ENCODE assay signal across 16 cellular contexts in the genomic region with DNA sequence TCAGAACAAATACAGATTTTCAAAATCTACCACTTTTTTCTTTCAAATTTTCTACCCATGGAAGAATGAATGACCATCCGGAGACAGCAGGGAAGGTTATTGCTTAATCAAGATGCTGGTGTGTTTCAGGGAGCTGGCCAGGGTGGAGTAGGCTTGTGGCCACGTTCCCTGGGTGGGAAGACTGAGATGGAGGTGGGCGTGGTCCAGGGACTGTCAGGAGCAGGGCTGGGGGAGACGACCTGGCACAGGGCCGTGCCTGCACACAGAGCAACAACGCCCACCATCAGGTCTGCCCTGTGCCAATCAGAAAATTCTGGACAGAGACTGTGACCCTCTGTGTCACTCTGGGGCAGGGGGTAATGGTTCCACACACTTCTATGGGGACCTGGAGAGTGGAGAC. TPM values are rescaled to one million over a fixed set of nuclear protein-coding genes. Genes with fewer than 3 reads are reported as not detected.
A peak's percentile ranks its signal among the peaks of the same experiment; 100 is the strongest.
DNase-seq lines count a peak whose midpoint lies in the region; ATAC-seq and TF ChIP-seq lines count a peak whose summit lies in the region.
"Had no signal": no experiment of that assay in that cellular context is flagged by ENCODE, and none has a peak within 500 bp of the region (broad histone marks: within the 10 kb centered on the region; RNA-seq: fewer than 3 reads in every experiment).

No MANE protein-coding gene starts in this region.

- no peak for TF ChIP-seq CTCF in gastrocnemius medialis (IDR thresholded peaks at IDR 0.05 in 4 of 5, conservative IDR thresholded peaks at IDR 0.05 in 1 of 5)

- TF ChIP-seq POLR2A in gastrocnemius medialis (IDR thresholded peaks at IDR 0.05), result no peak

- peak overlapping the region; percentile 68 for H3K27ac ChIP-seq in epithelial cell of prostate
- H3K27ac ChIP-seq in gastrocnemius medialis, result no peak overlapping the region
- H3K27ac ChIP-seq: psoas muscle had no signal

- no peaks in the 10 kb centered on the region for H3K9me3 ChIP-seq in gastrocnemius medialis
- H3K9me3 ChIP-seq: psoas muscle had no signal

- in situ Hi-C loops in gastrocnemius medialis (cut with MboI; ENCODE audit: low sequenced_read_pairs in 4 of 4), result no loop called here

- peaks cover 67% of the 10 kb centered on the region for H3K4me1 Mint-ChIP-seq in activated naive CD4-positive, alpha-beta T cell treated with anti-CD3 and anti-CD28 coated beads for 36 hours (ENCODE audit: low read depth)
- H3K4me1 Mint-ChIP-seq in stimulated activated naive B cell treated with anti-CD40 and anti-IgM and Interleukin-4, amounts not matched to agents 10 μg/mL and 1 μg/mL and 100 μg/mL, for 72 hours, result peaks cover 28 to 62% of the 10 kb centered on the region in 2 donors

- no peak for ATAC-seq in stimulated activated naive B cell treated with anti-CD40 and anti-IgM and Interleukin-4, amounts not matched to agents 10 μg/mL and 1 μg/mL and 100 μg/mL, for 72 hours (replicated peaks)
- ATAC-seq in gastrocnemius medialis, result no peak
- no peak for ATAC-seq in GM18517 (IDR thresholded peaks at IDR 0.05; ENCODE audit: unreplicated experiment)
- no peak for ATAC-seq in HG03108 (IDR thresholded peaks at IDR 0.05; ENCODE audit: unreplicated experiment)

- no peak overlapping the region for H3K4me3 ChIP-seq in gastrocnemius medialis
- H3K4me3 ChIP-seq: psoas muscle had no signal

- no peaks in the 10 kb centered on the region for H3K36me3 ChIP-seq in gastrocnemius medialis

- intact Hi-C loops in activated naive CD4-positive, alpha-beta T cell treated with anti-CD3 and anti-CD28 coated beads for 36 hours (cut with micrococcal nuclease), result loop anchor here (1.0 to 5.0 kb wide), 9 partner anchors 9 to 908 kb away; a partner anchor contains a TSS
- intact Hi-C loops in gastrocnemius medialis (cut with DNase I; ENCODE audit: low total_unique reads), result no loop called here

- no peaks in the 10 kb centered on the region for H3K27me3 ChIP-seq in gastrocnemius medialis

- H3K9me3 Mint-ChIP-seq in activated naive CD4-positive, alpha-beta T cell treated with anti-CD3 and anti-CD28 coated beads for 36 hours, result no peaks in the 10 kb centered on the region
- no peaks in the 10 kb centered on the region for H3K9me3 Mint-ChIP-seq in stimulated activated naive B cell treated with anti-CD40 and anti-IgM and Interleukin-4, amounts not matched to agents 10 μg/mL and 1 μg/mL and 100 μg/mL, for 72 hours

- no peaks in the 10 kb centered on the region for H3K27me3 Mint-ChIP-seq in activated naive CD4-positive, alpha-beta T cell treated with anti-CD3 and anti-CD28 coated beads for 36 hours (ENCODE audit: low read depth)
- H3K27me3 Mint-ChIP-seq in stimulated activated naive B cell treated with anti-CD40 and anti-IgM and Interleukin-4, amounts not matched to agents 10 μg/mL and 1 μg/mL and 100 μg/mL, for 72 hours, result no peaks in the 10 kb centered on the region

- peak overlapping the region; percentile 91 for H3K27ac Mint-ChIP-seq in activated naive CD4-positive, alpha-beta T cell treated with anti-CD3 and anti-CD28 coated beads for 36 hours
- peak overlapping the region; percentile 66 for H3K27ac Mint-ChIP-seq in stimulated activated naive B cell treated with anti-CD40 and anti-IgM and Interleukin-4, amounts not matched to agents 10 μg/mL and 1 μg/mL and 100 μg/mL, for 72 hours

- H3K4me1 ChIP-seq in gastrocnemius medialis, result no peaks in the 10 kb centered on the region
- H3K4me1 ChIP-seq: psoas muscle had no signal

- peak overlapping the region; percentile 54 for H3K4me3 Mint-ChIP-seq in activated naive CD4-positive, alpha-beta T cell treated with anti-CD3 and anti-CD28 coated beads for 36 hours
- H3K4me3 Mint-ChIP-seq in stimulated activated naive B cell treated with anti-CD40 and anti-IgM and Interleukin-4, amounts not matched to agents 10 μg/mL and 1 μg/mL and 100 μg/mL, for 72 hours, result no peak overlapping the region

- DNase-seq in activated naive CD4-positive, alpha-beta T cell treated with anti-CD3 and anti-CD28 coated beads for 36 hours, result no peak
- DNase-seq in activated naive CD4-positive, alpha-beta T cell (lab: John Stamatoyannopoulos, UW), result no peak
- DNase-seq in RPMI7951 (ENCODE audit: low read depth) (peak; percentile 42), epithelial cell of prostate (ENCODE audit: low read depth, low spot score) (no peak), gastrocnemius medialis (no peak)
- no peak for DNase-seq in stimulated activated naive B cell treated with anti-CD40 and anti-IgM and Interleukin-4, amounts not matched to agents 10 μg/mL and 1 μg/mL and 100 μg/mL, for 72 hours
- DNase-seq: DMS79 treated with DMSO at 0.1 percent for 48 hours, foreskin fibroblast, NCI-H1694, NCI-H524 had no signal

- no peaks in the 10 kb centered on the region for H3K36me3 Mint-ChIP-seq in activated naive CD4-positive, alpha-beta T cell treated with anti-CD3 and anti-CD28 coated beads for 36 hours (ENCODE audit: low read depth)
- peaks cover 14 to 27% of the 10 kb centered on the region in 2 donors for H3K36me3 Mint-ChIP-seq in stimulated activated naive B cell treated with anti-CD40 and anti-IgM and Interleukin-4, amounts not matched to agents 10 μg/mL and 1 μg/mL and 100 μg/mL, for 72 hours

- CTCF ChIA-PET in activated naive CD4-positive, alpha-beta T cell treated with anti-CD3 and anti-CD28 coated beads for 36 hours (lab: Charles Lee), result interaction anchor here (0.5 to 0.9 kb wide), 2 partner anchors 76 to 82 kb away, joined by 3 to 4 read pairs; no protein-coding TSS in a partner anchor

RNA-seq across cellular contexts. Expression of a gene that starts 7.1 kb away (rescaled TPM):
- 10 to 100 TPM; 11.9 to 13.2 TPM for total RNA-seq in activated naive CD4-positive, alpha-beta T cell treated with anti-CD3 and anti-CD28 coated beads for 36 hours
- not detected in 2 replicates for total RNA-seq in RPMI7951 (2014; rRNA removed; shearing (Covaris generic))
- total RNA-seq in gastrocnemius medialis, result not detected
- total RNA-seq: aorta, dermis microvascular lymphatic vessel endothelial cell, psoas muscle, urinary bladder had no signal

RNA-seq across cellular contexts. Expression of a gene that starts 12.9 kb away (rescaled TPM):
- total RNA-seq in activated naive CD4-positive, alpha-beta T cell treated with anti-CD3 and anti-CD28 coated beads for 36 hours, result 10 to 100 TPM; 23.1 to 24.1 TPM
- 54.8 and 63.6 TPM in 2 replicates for total RNA-seq in RPMI7951 (2014; rRNA removed; shearing (Covaris generic))
- 1 to 10 TPM in 3 of 4 donors, under 1 TPM in 1; 0.86 to 3.7 (median 2.5) TPM for total RNA-seq in gastrocnemius medialis

RNA-seq across cellular contexts. Expression of a gene that starts 49.3 kb away (rescaled TPM):
- 10 to 100 TPM; 12.3 to 12.4 TPM for total RNA-seq in activated naive CD4-positive, alpha-beta T cell treated with anti-CD3 and anti-CD28 coated beads for 36 hours
- 7.9 and 8.9 TPM in 2 replicates for total RNA-seq in RPMI7951 (2014; rRNA removed; shearing (Covaris generic))
- total RNA-seq in gastrocnemius medialis, result under 1 TPM in 1 of 4 donors, not detected in 3; 0.98 TPM

Comparison
In these comparisons a context has a peak if more than half of its experiments do, and no peak if none do; other contexts are left out.
1. RNA of a gene that starts 7.1 kb away (total RNA-seq): 11.9 to 13.2 TPM in activated naive CD4-positive, alpha-beta T cell treated with anti-CD3 and anti-CD28 coated beads for 36 hours; not detected in RPMI7951 and not detected in gastrocnemius medialis; every median in the first group is over 10 times any median in the second.
2. RNA of a gene that starts 12.9 kb away (total RNA-seq): 54.8 to 63.6 TPM in RPMI7951 and 23.1 to 24.1 TPM in activated naive CD4-positive, alpha-beta T cell treated with anti-CD3 and anti-CD28 coated beads for 36 hours; 0.86 to 3.7 TPM in gastrocnemius medialis; every median in the first group is over 4 times any median in the second.